In the genomic region with DNA sequence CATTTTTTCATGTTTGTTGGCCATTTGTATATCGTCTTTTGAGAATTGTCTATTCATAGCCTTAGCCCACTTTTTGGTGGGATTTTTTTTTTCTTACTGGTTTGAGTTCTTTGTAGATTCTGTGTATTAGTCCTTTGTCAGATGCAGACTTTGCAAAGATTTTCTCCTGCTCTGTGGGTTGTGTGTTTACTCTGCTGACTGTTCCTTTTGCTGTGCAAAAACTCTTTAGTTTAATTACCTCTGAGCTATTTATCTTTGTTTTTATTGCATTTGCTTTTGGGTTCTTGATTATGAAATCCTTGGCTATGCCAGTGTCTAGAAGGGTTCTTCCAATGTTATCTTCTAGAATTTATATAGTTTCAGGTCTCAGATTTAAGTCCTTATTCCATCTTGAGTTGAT, we compare ENCODE assay signal across 25 cellular contexts.
"Had no signal": no experiment of that assay in that cellular context is flagged by ENCODE, and none has a peak within 500 bp of the region (broad histone marks: within the 10 kb centered on the region; RNA-seq: fewer than 3 reads in every experiment).

No MANE protein-coding gene starts in this region.

- ATAC-seq: esophagus mucosa; gastrocnemius medialis; heart right ventricle; left cardiac atrium; left lung; left ventricle myocardium superior; naive thymus-derived CD4-positive, alpha-beta T cell had no signal

- H3K4me3 Mint-ChIP-seq: memory B cell; naive thymus-derived CD4-positive, alpha-beta T cell had no signal

- H3K27ac ChIP-seq: coronary artery, dorsolateral prefrontal cortex, epithelial cell of prostate, esophagus squamous epithelium, gastrocnemius medialis, heart right ventricle, left lung had no signal

- H3K4me1 ChIP-seq: esophagus squamous epithelium, gastrocnemius medialis, heart right ventricle, left lung had no signal

- H3K27me3 Mint-ChIP-seq: memory B cell; naive thymus-derived CD4-positive, alpha-beta T cell had no signal

- H3K36me3 ChIP-seq: gastrocnemius medialis had no signal

- H3K4me3 ChIP-seq: coronary artery, dorsolateral prefrontal cortex, esophagus squamous epithelium, gastrocnemius medialis, heart right ventricle, left lung, lung had no signal

- H3K27me3 ChIP-seq: dorsolateral prefrontal cortex, esophagus squamous epithelium, gastrocnemius medialis, heart right ventricle, left lung had no signal

- DNase-seq: dermis blood vessel endothelial cell; dorsolateral prefrontal cortex; effector CD4-positive, alpha-beta T cell; effector memory CD4-positive, alpha-beta T cell; erythroblast; esophagus squamous epithelium; foreskin fibroblast; foreskin melanocyte; gastrocnemius medialis; glutamatergic neuron; head of caudate nucleus; heart right ventricle; hippocampal formation; left cardiac atrium; left lung; left ventricle myocardium superior; mammary epithelial cell; mesendoderm; midbrain; naive thymus-derived CD4-positive, alpha-beta T cell had no signal
